29 cellular contexts compared by ENCODE assay signal in the genomic region with DNA sequence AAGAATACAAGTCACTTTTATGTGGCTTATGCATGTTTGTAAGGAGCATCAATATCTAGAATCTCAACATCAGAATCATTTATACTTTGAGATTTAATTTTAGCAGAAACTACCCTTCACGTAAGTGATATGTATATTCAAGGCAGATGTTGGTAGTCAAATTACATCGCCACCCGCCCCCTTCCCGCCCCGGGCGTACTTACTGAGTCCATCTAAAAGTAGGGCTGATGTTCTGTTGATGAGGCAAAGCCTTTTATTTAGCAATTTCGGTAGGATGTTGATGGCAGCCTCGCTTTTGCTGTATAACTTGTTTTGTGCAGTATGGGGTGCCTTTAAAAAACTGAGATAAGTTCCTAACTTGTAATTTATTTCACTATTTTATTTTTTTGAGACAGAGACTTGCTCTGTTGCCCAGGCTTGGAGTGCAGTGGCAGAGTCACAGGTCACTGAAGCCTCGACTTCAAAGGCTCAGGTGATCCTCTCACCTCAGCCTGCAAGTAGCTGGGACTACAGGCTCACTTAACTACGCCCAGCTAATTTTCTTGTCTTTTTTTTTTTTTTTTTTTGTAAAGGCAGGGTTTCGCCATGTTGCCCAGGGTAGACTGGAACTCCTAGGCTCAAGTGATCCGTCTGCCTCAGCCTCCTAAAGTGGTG. TPM values are rescaled to one million over a fixed set of nuclear protein-coding genes. Genes with fewer than 3 reads are reported as not detected.
A peak's percentile ranks its signal among the peaks of the same experiment; 100 is the strongest.
DNase-seq lines count a peak whose midpoint lies in the region; ATAC-seq, FAIRE-seq and TF ChIP-seq lines count a peak whose summit lies in the region.
"Had no signal": no experiment of that assay in that cellular context is flagged by ENCODE, and none has a peak within 500 bp of the region (broad histone marks: within the 10 kb centered on the region; RNA-seq: fewer than 3 reads in every experiment).

No MANE protein-coding gene starts in this region.

- dilution Hi-C loops in endothelial cell of umbilical vein (cut with MboI; ENCODE audit: extremely low pct_ligation_motif_present, low sequenced_read_pairs): no loop called here

- H3K4me1 ChIP-seq in H9 (ENCODE audit: insufficient read depth, low read length) (peaks cover 6% of the 10 kb centered on the region; the same call in 1 of the 2 replicates), endothelial cell of umbilical vein (ENCODE audit: control insufficient read depth, extremely low read depth, insufficient read depth, low read length) (peaks cover 32% of the 10 kb centered on the region), trophoblast cell (ENCODE audit: control insufficient read depth in 1 of 2, insufficient read depth in 2 of 2, low read length in 2 of 2) (peaks cover 11 to 18% of the 10 kb centered on the region in 2 experiments)

- H3K9ac ChIP-seq in H9 (ENCODE audit: extremely low read depth, insufficient read length, low read length) (no peak overlapping the region), endothelial cell of umbilical vein (replicated peaks; ENCODE audit: extremely low read depth, insufficient read depth, low read length) (no peak overlapping the region), trophoblast cell (ENCODE audit: low read length) (no peak overlapping the region)

- no peak overlapping the region for H2BK15ac ChIP-seq in H9 (ENCODE audit: low read depth, low read length)

- H3K4me3 Mint-ChIP-seq in H9: no peak overlapping the region
- H3K4me3 Mint-ChIP-seq: CD4-positive, alpha-beta memory T cell; T-cell had no signal

- no peak overlapping the region for H3K56ac ChIP-seq in H9 (ENCODE audit: insufficient read length, low read depth, low read length)

- no peaks in the 10 kb centered on the region for H3K23me2 ChIP-seq in H9 (ENCODE audit: insufficient read length, low read depth, low read length, poor library complexity, severe bottlenecking)

- peaks cover 14% of the 10 kb centered on the region; the same call in 1 of the 2 replicates for H3K79me2 ChIP-seq in H9 (ENCODE audit: insufficient read depth, low read length)
- peaks cover 61% of the 10 kb centered on the region for H3K79me2 ChIP-seq in endothelial cell of umbilical vein (ENCODE audit: control insufficient read depth, insufficient read depth, low read length)
- H3K79me2 ChIP-seq in trophoblast cell (ENCODE audit: control insufficient read depth, insufficient read depth, low read length, poor library complexity): peaks cover 6% of the 10 kb centered on the region

- no peak overlapping the region for H4K91ac ChIP-seq in H9 (ENCODE audit: insufficient read length, low read depth, low read length)
- H4K91ac ChIP-seq in trophoblast cell (ENCODE audit: low read depth, low read length): peak overlapping the region; percentile 18

- ATAC-seq in HG03097 (IDR thresholded peaks at IDR 0.05; ENCODE audit: low FRiP score, unreplicated experiment) (no peak), GM19455 (IDR thresholded peaks at IDR 0.05; ENCODE audit: unreplicated experiment) (no peak), esophagus mucosa (no peak), GM21786 (IDR thresholded peaks at IDR 0.05; ENCODE audit: unreplicated experiment) (no peak)
- ATAC-seq: A549, Right ventricle myocardium inferior, T-cell had no signal

- H3K23ac ChIP-seq in H9 (ENCODE audit: insufficient read length, low read depth, low read length) (no peak overlapping the region), trophoblast cell (ENCODE audit: low read length) (no peak overlapping the region)

- H2AFZ ChIP-seq in H9 (ENCODE audit: low read length) (no peak overlapping the region), endothelial cell of umbilical vein (ENCODE audit: low read depth, low read length) (no peak overlapping the region), trophoblast cell (ENCODE audit: insufficient read depth, low read length, poor library complexity) (no peak overlapping the region)

- intact Hi-C loops in endothelial cell of umbilical vein (cut with micrococcal nuclease): no loop called here

- no peak overlapping the region for H3K4ac ChIP-seq in H9 (ENCODE audit: low read depth, low read length)
- H3K4ac ChIP-seq in trophoblast cell (ENCODE audit: low read depth, low read length): peak overlapping the region; percentile 78

- POLR2A ChIA-PET in endothelial cell of umbilical vein (lab: Charles Lee): no interaction called here

- no peak overlapping the region for H4K12ac ChIP-seq in trophoblast cell (ENCODE audit: low read depth, low read length)

- no peak overlapping the region for H4K5ac ChIP-seq in H9 (ENCODE audit: insufficient read length, low read depth, low read length)

- no peak for TF ChIP-seq POLR2A in endothelial cell of umbilical vein (IDR thresholded peaks at IDR 0.05; ENCODE audit: low read depth, low read length)

- H4K20me1 ChIP-seq in H9 (ENCODE audit: control insufficient read depth, insufficient read depth, insufficient read length) (no peaks in the 10 kb centered on the region), endothelial cell of umbilical vein (replicated peaks; ENCODE audit: control insufficient read depth, extremely low read depth, insufficient read depth, low read length) (no peaks in the 10 kb centered on the region)

- no peaks in the 10 kb centered on the region for H3K9me3 ChIP-seq in H9 (ENCODE audit: control insufficient read depth, low read depth, low read length)
- no peaks in the 10 kb centered on the region for H3K9me3 ChIP-seq in endothelial cell of umbilical vein (replicated peaks; ENCODE audit: control insufficient read depth, insufficient read depth, low read length)
- H3K9me3 ChIP-seq in trophoblast cell (ENCODE audit: insufficient read depth, low read depth, low read length): no peaks in the 10 kb centered on the region
- H3K9me3 ChIP-seq: A549, Caco-2, SJCRH30 had no signal

- CTCF ChIA-PET in endothelial cell of umbilical vein (lab: Charles Lee): no interaction called here

- H3K9me1 ChIP-seq in endothelial cell of umbilical vein (replicated peaks; ENCODE audit: control insufficient read depth, extremely low read depth, insufficient read depth, low read length): no peaks in the 10 kb centered on the region

- H3K79me1 ChIP-seq in H9 (ENCODE audit: insufficient read depth, low read depth, low read length, poor library complexity, severe bottlenecking) (no peaks in the 10 kb centered on the region), trophoblast cell (ENCODE audit: low read length) (peaks cover 6% of the 10 kb centered on the region)

- no peak overlapping the region for H3K14ac ChIP-seq in H9 (ENCODE audit: insufficient read depth, low read length)
- H3K14ac ChIP-seq in trophoblast cell (ENCODE audit: low read length): no peak overlapping the region

- no peak overlapping the region for H2BK20ac ChIP-seq in H9 (ENCODE audit: low read depth, low read length, poor library complexity, severe bottlenecking)

- H2BK5ac ChIP-seq in H9 (ENCODE audit: insufficient read length, low read length): no peak overlapping the region
- H2BK5ac ChIP-seq in trophoblast cell (ENCODE audit: low read depth, low read length, poor library complexity): no peak overlapping the region

- H3K27ac ChIP-seq in H9 (ENCODE audit: insufficient read length, low read depth, low read length) (no peak overlapping the region), endothelial cell of umbilical vein (ENCODE audit: insufficient read depth, low read depth, low read length) (no peak overlapping the region), trophoblast cell (ENCODE audit: low read depth, low read length) (no peak overlapping the region)
- H3K27ac ChIP-seq: HL-60, SJCRH30 had no signal

- H3K4me3 ChIP-seq in endothelial cell of umbilical vein (replicated peaks in 1 of 3; ENCODE audit: insufficient read depth in 1 of 3, low read depth in 1 of 3, low read length in 3 of 3) (no peak overlapping the region), trophoblast cell (ENCODE audit: low read depth, low read length) (no peak overlapping the region)
- H3K4me3 ChIP-seq: A549, SJCRH30 had no signal

- H3K36me3 ChIP-seq in endothelial cell of umbilical vein (ENCODE audit: control insufficient read depth in 2 of 2, extremely low read depth in 1 of 2, insufficient read depth in 2 of 2, low read length in 2 of 2) (peaks cover 0 to 2% of the 10 kb centered on the region in 2 experiments), trophoblast cell (ENCODE audit: control insufficient read depth in 1 of 2, insufficient read depth in 2 of 2, low read length in 2 of 2) (peaks cover 2 to 10% of the 10 kb centered on the region in 2 experiments)

- H3K4me1 Mint-ChIP-seq in H9: peaks cover 35 to 43% of the 10 kb centered on the region in 2 experiments

- WGBS in H9 (ENCODE audit: extremely low coverage, insufficient read length, low lambda C conversion rate): no CpG with 5 or more reads among the region's 12 CpGs
- no CpG with 5 or more reads among the region's 12 CpGs for WGBS in trophoblast cell (ENCODE audit: extremely low coverage, insufficient coverage, insufficient read length)

- TF ChIP-seq CTCF in H9 (conservative IDR thresholded peaks at IDR 0.05) (no peak), endothelial cell of umbilical vein (IDR thresholded peaks at IDR 0.05; ENCODE audit: extremely low read depth in 1 of 2, insufficient read depth in 1 of 2, low read depth in 1 of 2, low read length in 2 of 2) (no peak)

- H3K27ac Mint-ChIP-seq in H9: no peak overlapping the region
- H3K27ac Mint-ChIP-seq: CD4-positive, alpha-beta memory T cell; T-cell had no signal

- peak; percentile 38 for DNase-seq in H9
- peak; percentile 67 for DNase-seq in NCI-H510A treated with DMSO at 0.1 percent for 48 hours (lab: John Stamatoyannopoulos, UW)
- no peak for DNase-seq in endothelial cell of umbilical vein (ENCODE audit: low read depth, low spot score)
- DNase-seq in trophoblast cell: no peak
- DNase-seq: C1 segment of cervical spinal cord; Caco-2; CD4-positive, alpha-beta memory T cell; DMS153; DND-41; GOT3; NCI-H1048; NCI-H1417; NCI-H1694; NCI-H2029 treated with DMSO at 0.1 percent for 48 hours; NCI-H2171 treated with DMSO at 0.1 percent for 48 hours; NCI-H345; NCI-H524 treated with DMSO at 0.1 percent for 48 hours; NCI-H82; NK-92 treated with Interleukin-12 subunit alpha and Interleukin-12 subunit beta, amount 100 ng/mL, for 24 hours; PC-3; SJCRH30; T-cell had no signal

- H3K27me3 ChIP-seq in H9 (ENCODE audit: insufficient read depth, low read length) (no peaks in the 10 kb centered on the region), endothelial cell of umbilical vein (ENCODE audit: control insufficient read depth in 2 of 2, insufficient read depth in 2 of 2, low read length in 2 of 2) (no peaks in the 10 kb centered on the region), trophoblast cell (ENCODE audit: insufficient read depth, low read length) (no peaks in the 10 kb centered on the region)
- H3K27me3 ChIP-seq: SJCRH30 had no signal

- H3K18ac ChIP-seq in H9 (ENCODE audit: insufficient read length, low read depth, low read length) (no peak overlapping the region), trophoblast cell (ENCODE audit: low read length) (no peak overlapping the region)

- H4K8ac ChIP-seq in H9 (replicated peaks; ENCODE audit: insufficient read length, low read depth, low read length): no peak overlapping the region
- no peak overlapping the region for H4K8ac ChIP-seq in trophoblast cell (ENCODE audit: low read depth, low read length)

- H3K36me3 Mint-ChIP-seq in H9 (ENCODE audit: insufficient read depth in 1 of 3, low read depth in 3 of 3): peaks cover 19 to 33% (median 28%) of the 10 kb centered on the region in 3 experiments; a peak in 6 of 7 replicates

- H2BK120ac ChIP-seq in H9 (ENCODE audit: low read depth, low read length, poor library complexity, severe bottlenecking): no peak overlapping the region
- H2BK120ac ChIP-seq in trophoblast cell (ENCODE audit: insufficient read depth, low read length, poor library complexity): no peak overlapping the region

- no peaks in the 10 kb centered on the region for H3K27me3 Mint-ChIP-seq in H9 (ENCODE audit: low read depth)
- H3K27me3 Mint-ChIP-seq: CD4-positive, alpha-beta memory T cell; T-cell had no signal

- no peaks in the 10 kb centered on the region for H3K9me3 Mint-ChIP-seq in H9
- H3K9me3 Mint-ChIP-seq: CD4-positive, alpha-beta memory T cell; T-cell had no signal

- H3K4me2 ChIP-seq in H9 (ENCODE audit: insufficient read depth, insufficient read length, low read length): peak overlapping the region; percentile 16
- H3K4me2 ChIP-seq in endothelial cell of umbilical vein (ENCODE audit: insufficient read depth, low read length): no peak overlapping the region
- H3K4me2 ChIP-seq in trophoblast cell (ENCODE audit: low read length): no peak overlapping the region

- peak; percentile 24 for FAIRE-seq in endothelial cell of umbilical vein (lab: Jason Lieb, UNC)

- H2BK12ac ChIP-seq in H9 (ENCODE audit: insufficient read length, low read depth, low read length) (no peak overlapping the region), trophoblast cell (ENCODE audit: low read length) (no peak overlapping the region)

- H2AK5ac ChIP-seq in H9 (ENCODE audit: insufficient read length, low read length) (no peak overlapping the region), trophoblast cell (ENCODE audit: low read length) (no peak overlapping the region)

- no peak overlapping the region for H3T11ph ChIP-seq in H9 (ENCODE audit: low read length)

- BruUV-seq in endothelial cell of umbilical vein (replicated peaks; lab: Mats Ljungman, UMichigan): no TSS peak

RNA-seq across cellular contexts. Expression of gene KTN1, which starts 30.8 kb away (rescaled TPM):
- total RNA-seq in H9 (2021) (122 and 128 TPM in 2 replicates), endothelial cell of umbilical vein (135 and 148 TPM in 2 replicates), esophagus mucosa (80.7 TPM)
- polyA plus RNA-seq in endothelial cell of umbilical vein: 21.2 and 33.2 TPM in 2 replicates
- polyA plus RNA-seq in endothelial cell of umbilical vein (2011; cell fraction: cytosol; rRNA removed): 40.5 and 47.4 TPM in 2 replicates
- polyA plus RNA-seq in endothelial cell of umbilical vein (2011; cell fraction: nucleus; rRNA removed): 66.0 and 97.3 TPM in 2 replicates
- 98.0 and 138 TPM in 2 replicates for polyA plus RNA-seq in endothelial cell of umbilical vein (2012)
- polyA minus RNA-seq in endothelial cell of umbilical vein: 19.7 and 32.3 TPM in 2 replicates
- 55.5 TPM for polyA minus RNA-seq in endothelial cell of umbilical vein (2011; cell fraction: cytosol; rRNA and poly(A)+ RNA removed)
- polyA minus RNA-seq in endothelial cell of umbilical vein (2011; cell fraction: nucleus; rRNA and poly(A)+ RNA removed): 97.9 and 133 TPM in 2 replicates
- polyA plus RNA-seq in trophoblast cell (2013): 222 and 228 TPM in 2 replicates

Comparison
In these comparisons a context has a peak if more than half of its experiments do, and no peak if none do; other contexts are left out.
1. DNase-seq: peak in H9 (single experiment) and NCI-H510A treated with DMSO at 0.1 percent for 48 hours (single experiment); none in endothelial cell of umbilical vein (single experiment) and trophoblast cell (0 of 2).